In genomic region chr3:53845103-53845880, GRCh38 we compare ENCODE assay signal across 9 cellular contexts. TPM values are rescaled to one million over a fixed set of nuclear protein-coding genes. Genes with fewer than 3 reads are reported as not detected.
DNase-seq lines count a peak whose midpoint lies in the region; ATAC-seq, FAIRE-seq and TF ChIP-seq lines count a peak whose summit lies in the region.
"Had no signal": no experiment of that assay in that cellular context is flagged by ENCODE, and none has a peak within 500 bp of the region (broad histone marks: within the 10 kb centered on the region; RNA-seq: fewer than 3 reads in every experiment).

No MANE protein-coding gene starts in this region.

- H3K4me2 ChIP-seq in GM12878 (ENCODE audit: control insufficient read depth, insufficient read depth) = peak overlapping the region; percentile 82

- SMC1A ChIA-PET in GM12878 (lab: Charles Lee; ENCODE audit: uncharacterized antibody, unreplicated experiment) = interaction anchor here (0.9 to 3.5 kb wide), 19 partner anchors 8 to 197 kb away, joined by 3 to 26 read pairs (median 4); partner anchors contain the start of gene SELENOK

- DNase-seq in AG08395 (ENCODE audit: low spot score) (peak; percentile 58), GM18507 (ENCODE audit: extremely low spot score, insufficient read length, low read depth) (peak; percentile 33), HuH-7.5 (ENCODE audit: low spot score) (peak; percentile 30), GM12878 (ENCODE audit: low read depth, low spot score) (no peak), iPS DF 6.9 (ENCODE audit: low read depth, low spot score) (peak; percentile 43), renal cortical epithelial cell (ENCODE audit: low read depth) (peak; percentile 47), RCC 7860 (ENCODE audit: low spot score) (no peak), activated gamma-delta T cell treated with Interleukin-2 at 50 U/mL for 16 hours (no peak)

- peak; percentile 10 for ATAC-seq in GM12878

- peak overlapping the region; percentile 62 for H3K27ac ChIP-seq in GM12878 (ENCODE audit: control insufficient read depth, insufficient read depth)
- H3K27ac ChIP-seq in iPS DF 6.9 (ENCODE audit: low read length) = no peak overlapping the region

- TF ChIP-seq CTCF in GM12878 (IDR thresholded peaks at IDR 0.05 in 2 of 3, conservative IDR thresholded peaks at IDR 0.05 in 1 of 3; ENCODE audit: control insufficient read depth in 2 of 3, extremely low read depth in 1 of 3, insufficient read depth in 1 of 3, low read depth in 3 of 3, low read length in 3 of 3) = peak; percentile 29 to 33 (median 30); a peak in 2 of 6 replicates

- TF ChIP-seq EP300 in GM12878 (IDR thresholded peaks at IDR 0.05; ENCODE audit: borderline replicate concordance in 1 of 2, control insufficient read depth in 1 of 2, low read depth in 2 of 2, low read length in 2 of 2) = no peak

- no peaks in the 10 kb centered on the region for H3K9me3 ChIP-seq in GM12878 (replicated peaks; ENCODE audit: control insufficient read depth, insufficient read depth, low read length)
- no peaks in the 10 kb centered on the region for H3K9me3 ChIP-seq in iPS DF 6.9 (ENCODE audit: control insufficient read depth, insufficient read depth, low read length)

- no peaks in the 10 kb centered on the region for H4K20me1 ChIP-seq in GM12878 (ENCODE audit: control insufficient read depth, insufficient read depth)

- FAIRE-seq in GM18507 (lab: Jason Lieb, UNC) (peak; percentile 80), GM12878 (lab: Jason Lieb, UNC) (no peak), RCC 7860 (lab: Jason Lieb, UNC) (no peak)

- peaks cover 18% of the 10 kb centered on the region for H3K79me2 ChIP-seq in GM12878 (ENCODE audit: control insufficient read depth, insufficient read depth, low read length)

- peak overlapping the region; percentile 73 for H3K9ac ChIP-seq in GM12878 (ENCODE audit: control insufficient read depth, insufficient read depth, low read length)

- H3K27me3 ChIP-seq in GM12878 (replicated peaks in 1 of 2; ENCODE audit: control insufficient read depth in 2 of 2, insufficient read depth in 2 of 2, low read length in 1 of 2) (no peaks in the 10 kb centered on the region), iPS DF 6.9 (ENCODE audit: control insufficient read depth, insufficient read depth, low read length) (peaks cover 7% of the 10 kb centered on the region; the same call in 1 of the 2 replicates)

- WGBS in GM12878 (ENCODE audit: insufficient coverage, insufficient replicate concordance, low lambda C conversion rate, missing lambda C conversion rate) = 17% methylated on average over 25 of the region's 25 CpGs
- WGBS in iPS DF 6.9 (ENCODE audit: insufficient coverage, insufficient read length) = no CpG with 5 or more reads among the region's 25 CpGs

- H3K36me3 ChIP-seq in GM12878 (ENCODE audit: control insufficient read depth in 2 of 2, insufficient read depth in 2 of 2, low read length in 1 of 2) = no peaks in the 10 kb centered on the region
- H3K36me3 ChIP-seq in iPS DF 6.9 (ENCODE audit: control insufficient read depth, insufficient read depth, low read length) = no peaks in the 10 kb centered on the region

- H3K4me1 ChIP-seq in GM12878 (ENCODE audit: control insufficient read depth, insufficient read depth, low read length) (peaks cover 39% of the 10 kb centered on the region), iPS DF 6.9 (ENCODE audit: control insufficient read depth, insufficient read depth, low read length) (peaks cover 12% of the 10 kb centered on the region)

- CTCF ChIA-PET in GM12878 (lab: Yijun Ruan, JAX) = interaction anchor here (0.7 to 2.5 kb wide), 17 partner anchors 8 to 499 kb away, joined by 3 to 9 read pairs (median 4); no protein-coding TSS in a partner anchor

- POLR2A ChIA-PET in GM12878 (lab: Charles Lee) = interaction anchor here (0.5 to 4.1 kb wide), 13 partner anchors 8 to 1880 kb away, joined by 3 to 30 read pairs (median 4); partner anchors contain the start of gene SELENOK

- no TSS peak for BruUV-seq in GM12878 (replicated peaks; lab: Mats Ljungman, UMichigan)

- H3K4me3 ChIP-seq in GM12878 (peak overlapping the region; percentile 73), iPS DF 6.9 (ENCODE audit: low read length) (peak overlapping the region; percentile 67; the same call in 1 of the 2 replicates)

- in situ Hi-C loops in GM12878 (cut with MboI) = no loop called here

- peak overlapping the region; percentile 81 for H2AFZ ChIP-seq in GM12878 (ENCODE audit: control insufficient read depth, low read depth, low read length)

- intact Hi-C loops in GM12878 (cut with micrococcal nuclease; ENCODE audit: unreplicated experiment) = loop anchor here (2.0 to 10.0 kb wide), 3 partner anchors 38 to 100 kb away; partner anchors contain the start of gene ACTR8

- no peak for TF ChIP-seq POLR2A in GM12878 (IDR thresholded peaks at IDR 0.05; ENCODE audit: low read depth, low read length)

- RAD21 ChIA-PET in GM12878 (lab: Charles Lee; ENCODE audit: unreplicated experiment) = interaction anchor here (0.6 to 5.1 kb wide), 17 partner anchors 17 to 332 kb away, joined by 3 to 41 read pairs (median 5); partner anchors contain the start of genes ACTR8 and SELENOK

- no peak for TF ChIP-seq RAD21 in GM12878 (IDR thresholded peaks at IDR 0.05; ENCODE audit: insufficient read depth, low read depth, low read length)

RNA-seq across cellular contexts. Expression of gene CHDH, which starts 0.9 kb away (rescaled TPM):
- total RNA-seq in GM12878 (2013; cell fraction: nucleolus; rRNA removed) = 8.6 and 13.7 TPM in 2 replicates
- total RNA-seq in GM12878 (2014; rRNA removed) (3.8 and 4.1 TPM in 2 replicates), GM12878 (2014; rRNA removed; fragmentation: Illumina TruSeq; extraction: Trizol) (2.0 and 2.1 TPM in 2 replicates), GM12878 (2021) (8.3 and 9.3 TPM in 2 replicates), renal cortical epithelial cell (4.9 and 5.2 TPM in 2 replicates)
- 1.0 TPM for polyA plus RNA-seq in GM12878 (2011; ENCODE audit: low read depth)
- polyA plus RNA-seq in GM12878 (2011; rRNA removed) (3.5 and 5.1 TPM in 2 replicates), GM12878 (2014; fragmentation: Illumina TruSeq; extraction: Trizol) (1.7 and 2.5 TPM in 2 replicates), GM12878 (2014; fragmentation: Nextera tagmentation; extraction: Ambion mirVana) (1 to 10 TPM in 1 of 2 experiments, under 1 TPM in 1; 0.95 to 1.5 TPM), GM12878 (2014; rRNA removed) (3.6 and 5.0 TPM in 2 replicates), GM12878 (2016; fragmentation: Nextera tagmentation; extraction: Ambion mirVana) (1 to 10 TPM; 2.3 to 3.4 TPM)
- 6.7 and 7.0 TPM in 2 replicates for polyA plus RNA-seq in GM12878 (2011; cell fraction: cytosol; rRNA removed)
- 8.1 and 13.8 TPM in 2 replicates for polyA plus RNA-seq in GM12878 (2011; cell fraction: nucleus; rRNA removed)
- polyA plus RNA-seq in GM12878 (2012) = 1.8 and 3.4 TPM in 2 replicates
- 2.9 and 4.0 TPM in 2 replicates for polyA minus RNA-seq in GM12878 (2011; rRNA and poly(A)+ RNA removed)
- 1.0 and 1.6 TPM in 2 replicates for polyA minus RNA-seq in GM12878 (2011; cell fraction: cytosol; rRNA and poly(A)+ RNA removed)
- 2.1 and 2.9 TPM in 2 replicates for polyA minus RNA-seq in GM12878 (2011; cell fraction: nucleus; rRNA and poly(A)+ RNA removed)
- total RNA-seq: HT1080 had no signal

RNA-seq across cellular contexts. Expression of gene IL17RB, which starts 1.1 kb away (rescaled TPM):
- 39.4 and 40.0 TPM in 2 replicates for total RNA-seq in GM12878 (2013; cell fraction: nucleolus; rRNA removed)
- 2.9 and 3.4 TPM in 2 replicates for total RNA-seq in GM12878 (2014; rRNA removed)
- 2.3 and 2.7 TPM in 2 replicates for total RNA-seq in GM12878 (2014; rRNA removed; fragmentation: Illumina TruSeq; extraction: Trizol)
- 2.2 and 3.0 TPM in 2 replicates for total RNA-seq in GM12878 (2021)
- 1.8 TPM for polyA plus RNA-seq in GM12878 (2011; ENCODE audit: low read depth)
- 17.0 and 17.2 TPM in 2 replicates for polyA plus RNA-seq in GM12878 (2011; rRNA removed)
- polyA plus RNA-seq in GM12878 (2011; cell fraction: cytosol; rRNA removed) = 12.4 and 12.5 TPM in 2 replicates
- 55.2 and 92.3 TPM in 2 replicates for polyA plus RNA-seq in GM12878 (2011; cell fraction: nucleus; rRNA removed)
- 1.7 and 7.2 TPM in 2 replicates for polyA plus RNA-seq in GM12878 (2012)
- 2.9 and 4.3 TPM in 2 replicates for polyA plus RNA-seq in GM12878 (2014; fragmentation: Illumina TruSeq; extraction: Trizol)
- polyA plus RNA-seq in GM12878 (2014; fragmentation: Nextera tagmentation; extraction: Ambion mirVana) = 1 to 10 TPM; 1.9 TPM
- polyA plus RNA-seq in GM12878 (2014; rRNA removed) = 3.5 and 4.3 TPM in 2 replicates
- polyA plus RNA-seq in GM12878 (2016; fragmentation: Nextera tagmentation; extraction: Ambion mirVana) = 1 to 10 TPM; 2.9 to 3.5 TPM
- polyA minus RNA-seq in GM12878 (2011; rRNA and poly(A)+ RNA removed) = 3.9 and 4.6 TPM in 2 replicates
- 1.3 and 2.1 TPM in 2 replicates for polyA minus RNA-seq in GM12878 (2011; cell fraction: cytosol; rRNA and poly(A)+ RNA removed)
- polyA minus RNA-seq in GM12878 (2011; cell fraction: nucleus; rRNA and poly(A)+ RNA removed) = 5.2 and 6.9 TPM in 2 replicates
- total RNA-seq in renal cortical epithelial cell = 1.4 and 10.9 TPM in 2 replicates
- total RNA-seq: HT1080 had no signal

RNA-seq across cellular contexts. Expression of gene ACTR8, which starts 36.7 kb away (rescaled TPM):
- total RNA-seq in GM12878 (2013; cell fraction: nucleolus; rRNA removed) = 33.3 and 36.0 TPM in 2 replicates
- total RNA-seq in GM12878 (2014; rRNA removed) = 27.5 and 36.5 TPM in 2 replicates
- total RNA-seq in GM12878 (2014; rRNA removed; fragmentation: Illumina TruSeq; extraction: Trizol) = 28.1 and 29.5 TPM in 2 replicates
- total RNA-seq in GM12878 (2021) = 32.8 and 35.7 TPM in 2 replicates
- polyA plus RNA-seq in GM12878 (2011; ENCODE audit: low read depth) = 16.2 TPM
- 32.9 and 40.9 TPM in 2 replicates for polyA plus RNA-seq in GM12878 (2011; rRNA removed)
- 17.9 and 19.9 TPM in 2 replicates for polyA plus RNA-seq in GM12878 (2011; cell fraction: cytosol; rRNA removed)
- polyA plus RNA-seq in GM12878 (2011; cell fraction: nucleus; rRNA removed) = 26.7 and 30.3 TPM in 2 replicates
- polyA plus RNA-seq in GM12878 (2012) = 20.7 and 21.9 TPM in 2 replicates
- 24.9 and 29.5 TPM in 2 replicates for polyA plus RNA-seq in GM12878 (2014; fragmentation: Illumina TruSeq; extraction: Trizol)
- 10 to 100 TPM in 1 of 2 experiments, 1 to 10 TPM in 1; 5.3 to 15.5 TPM for polyA plus RNA-seq in GM12878 (2014; fragmentation: Nextera tagmentation; extraction: Ambion mirVana)
- 23.8 and 29.2 TPM in 2 replicates for polyA plus RNA-seq in GM12878 (2014; rRNA removed)
- polyA plus RNA-seq in GM12878 (2016; fragmentation: Nextera tagmentation; extraction: Ambion mirVana) = 10 to 100 TPM; 26.3 to 26.5 TPM
- polyA minus RNA-seq in GM12878 (2011; rRNA and poly(A)+ RNA removed) = 38.0 and 45.6 TPM in 2 replicates
- 9.5 and 20.4 TPM in 2 replicates for polyA minus RNA-seq in GM12878 (2011; cell fraction: cytosol; rRNA and poly(A)+ RNA removed)
- 18.4 and 24.1 TPM in 2 replicates for polyA minus RNA-seq in GM12878 (2011; cell fraction: nucleus; rRNA and poly(A)+ RNA removed)
- 46.4 and 47.2 TPM in 2 replicates for total RNA-seq in renal cortical epithelial cell

RNA-seq across cellular contexts. Expression of gene SELENOK, which starts 46.4 kb away (rescaled TPM):
- 16.6 and 20.9 TPM in 2 replicates for total RNA-seq in GM12878 (2013; cell fraction: nucleolus; rRNA removed)
- total RNA-seq in GM12878 (2014; rRNA removed) (35.4 and 41.5 TPM in 2 replicates), GM12878 (2014; rRNA removed; fragmentation: Illumina TruSeq; extraction: Trizol) (41.1 and 42.2 TPM in 2 replicates), GM12878 (2021) (36.9 and 42.6 TPM in 2 replicates), renal cortical epithelial cell (17.4 and 32.3 TPM in 2 replicates)
- 76.4 TPM for polyA plus RNA-seq in GM12878 (2011; ENCODE audit: low read depth)
- polyA plus RNA-seq in GM12878 (2011; rRNA removed) (139 and 148 TPM in 2 replicates), GM12878 (2014; fragmentation: Illumina TruSeq; extraction: Trizol) (53.9 and 70.1 TPM in 2 replicates), GM12878 (2014; fragmentation: Nextera tagmentation; extraction: Ambion mirVana) (100 to 1,000 TPM; 245 to 322 TPM), GM12878 (2014; rRNA removed) (55.2 and 62.6 TPM in 2 replicates), GM12878 (2016; fragmentation: Nextera tagmentation; extraction: Ambion mirVana) (100 to 1,000 TPM; 171 to 174 TPM)
- 54.1 and 55.7 TPM in 2 replicates for polyA plus RNA-seq in GM12878 (2011; cell fraction: cytosol; rRNA removed)
- 19.0 and 29.0 TPM in 2 replicates for polyA plus RNA-seq in GM12878 (2011; cell fraction: nucleus; rRNA removed)
- 49.7 and 61.1 TPM in 2 replicates for polyA plus RNA-seq in GM12878 (2012)
- 17.6 and 32.8 TPM in 2 replicates for polyA minus RNA-seq in GM12878 (2011; rRNA and poly(A)+ RNA removed)
- 6.7 and 7.6 TPM in 2 replicates for polyA minus RNA-seq in GM12878 (2011; cell fraction: cytosol; rRNA and poly(A)+ RNA removed)
- 13.2 and 25.4 TPM in 2 replicates for polyA minus RNA-seq in GM12878 (2011; cell fraction: nucleus; rRNA and poly(A)+ RNA removed)

Comparison
In these comparisons a context has a peak if more than half of its experiments do, and no peak if none do; other contexts are left out.
1. DNase-seq: peak in AG08395 (single experiment), GM18507 (single experiment), HuH-7.5 (single experiment), iPS DF 6.9 (single experiment) and renal cortical epithelial cell (single experiment); none in GM12878 (single experiment), RCC 7860 (single experiment) and activated gamma-delta T cell treated with Interleukin-2 at 50 U/mL for 16 hours (single experiment).